ENCODE assay signal across 17 cellular contexts in genomic region chr10:121589553-121589952, GRCh38. TPM values are rescaled to one million over a fixed set of nuclear protein-coding genes. Genes with fewer than 3 reads are reported as not detected.
A peak's percentile ranks its signal among the peaks of the same experiment; 100 is the strongest.
DNase-seq lines count a peak whose midpoint lies in the region; ATAC-seq and TF ChIP-seq lines count a peak whose summit lies in the region.
"Had no signal": no experiment of that assay in that cellular context is flagged by ENCODE, and none has a peak within 500 bp of the region (broad histone marks: within the 10 kb centered on the region; RNA-seq: fewer than 3 reads in every experiment).

No MANE protein-coding gene starts in this region.

- H3K36me3 ChIP-seq in prostate gland (no peaks in the 10 kb centered on the region), left lung (no peaks in the 10 kb centered on the region)
- H3K36me3 ChIP-seq: BE2C had no signal

- H3K27me3 ChIP-seq in dorsolateral prefrontal cortex, result peaks cover 0 to 7% (median 0%) of the 10 kb centered on the region in 45 donors
- H3K27me3 ChIP-seq in layer of hippocampus (ENCODE audit: control insufficient read depth, insufficient read depth, low read length), result no peaks in the 10 kb centered on the region
- H3K27me3 ChIP-seq in prostate gland (replicated peaks; ENCODE audit: insufficient read depth), result no peaks in the 10 kb centered on the region
- peaks cover 0 to 22% of the 10 kb centered on the region in 2 donors for H3K27me3 ChIP-seq in left lung
- H3K27me3 ChIP-seq: BE2C had no signal

- H3K9me3 ChIP-seq in prostate gland (no peaks in the 10 kb centered on the region), left lung (no peaks in the 10 kb centered on the region)
- H3K9me3 ChIP-seq: BE2C had no signal

- no peak for TF ChIP-seq POLR2A in prostate gland (IDR thresholded peaks at IDR 0.05)

- no peak for DNase-seq in dorsolateral prefrontal cortex
- DNase-seq in prostate gland (ENCODE audit: low spot score), result no peak
- DNase-seq in EL, result no peak
- no peak for DNase-seq in left lung
- DNase-seq: ACHN; BE2C; C1 segment of cervical spinal cord; CD4-positive, CD25-positive, alpha-beta regulatory T cell; CD8-positive, alpha-beta memory T cell; GDM1; H9; IMR-90 had no signal

- intact Hi-C loops in dorsolateral prefrontal cortex (cut with DNase I) (no loop called here), prostate gland (cut with DNase I) (no loop called here), left lung (cut with DNase I) (no loop called here)

- TF ChIP-seq CTCF in VCaP (conservative IDR thresholded peaks at IDR 0.05) (no peak), dorsolateral prefrontal cortex (IDR thresholded peaks at IDR 0.05 in 54 of 56, conservative IDR thresholded peaks at IDR 0.05 in 2 of 56; ENCODE audit: low read depth in 1 of 56, partially characterized antibody in 56 of 56) (no peak), prostate gland (IDR thresholded peaks at IDR 0.05) (no peak), left lung (IDR thresholded peaks at IDR 0.05) (no peak)

- H3K27ac ChIP-seq in VCaP (peak overlapping the region; percentile 28; the same call in 1 of the 2 replicates), dorsolateral prefrontal cortex (peak overlapping the region in 53 of 59 donors; percentile 4 to 99 (median 81)), layer of hippocampus (ENCODE audit: low read depth, low read length) (peak overlapping the region; percentile 67), prostate gland (peak overlapping the region in 1 of 2 donors; percentile 19), left lung (no peak overlapping the region)

- 29% methylated on average over 3 of the region's 3 CpGs for WGBS in prostate gland

- no peak for ATAC-seq in left lung
- no peak for ATAC-seq in GM18517 (IDR thresholded peaks at IDR 0.05; ENCODE audit: unreplicated experiment)
- ATAC-seq: K562 had no signal

- H3K4me1 ChIP-seq in prostate gland (replicated peaks), result peaks cover 8% of the 10 kb centered on the region
- no peaks in the 10 kb centered on the region for H3K4me1 ChIP-seq in left lung
- H3K4me1 ChIP-seq: BE2C had no signal

- H3K4me3 ChIP-seq in dorsolateral prefrontal cortex, result peak overlapping the region in 18 of 59 donors; percentile 1 to 88 (median 12)
- no peak overlapping the region for H3K4me3 ChIP-seq in prostate gland
- no peak overlapping the region for H3K4me3 ChIP-seq in left lung
- H3K4me3 ChIP-seq: K562 had no signal

RNA-seq across cellular contexts. Expression of gene FGFR2, which starts 8.7 kb away (rescaled TPM):
- total RNA-seq in dorsolateral prefrontal cortex (100 to 1,000 TPM in 94 of 120 experiments, 10 to 100 TPM in 26; 69.8 to 487 (median 136) TPM), prostate gland (10 to 100 TPM; 49.7 to 78.5 TPM), left lung (10 to 100 TPM; 48.0 to 71.3 TPM)
- total RNA-seq: HT1080, IMR-90 had no signal

Comparison
In these comparisons a context has a peak if more than half of its experiments do, and no peak if none do; other contexts are left out.
1. H3K27ac ChIP-seq: peak in VCaP (single experiment), dorsolateral prefrontal cortex (53 of 59) and layer of hippocampus (single experiment); none in left lung (0 of 2).